In genomic region chr4:7854697-7855370, GRCh38 we compare ENCODE assay signal across 10 cellular contexts.
DNase-seq lines count a peak whose midpoint lies in the region; ATAC-seq and TF ChIP-seq lines count a peak whose summit lies in the region.
"Had no signal": no experiment of that assay in that cellular context is flagged by ENCODE, and none has a peak within 500 bp of the region (broad histone marks: within the 10 kb centered on the region; RNA-seq: fewer than 3 reads in every experiment).

No MANE protein-coding gene starts in this region.

- peak overlapping the region; percentile 83 for H3K27ac Mint-ChIP-seq in activated CD4-positive, alpha-beta T cell treated with anti-CD3 and anti-CD28 coated beads for 36 hours
- H3K27ac Mint-ChIP-seq in activated naive CD8-positive, alpha-beta T cell treated with anti-CD3 and anti-CD28 coated beads, Interleukin-2, amount 50 U/mL, for 24 hours = peak overlapping the region; percentile 78
- no peak overlapping the region for H3K27ac Mint-ChIP-seq in WTC11
- H3K27ac Mint-ChIP-seq: naive B cell had no signal

- no peaks in the 10 kb centered on the region for H3K9me3 ChIP-seq in sigmoid colon

- peak overlapping the region; percentile 31 for H3K4me3 Mint-ChIP-seq in activated CD4-positive, alpha-beta T cell treated with anti-CD3 and anti-CD28 coated beads for 36 hours
- H3K4me3 Mint-ChIP-seq in activated naive CD8-positive, alpha-beta T cell treated with anti-CD3 and anti-CD28 coated beads, Interleukin-2, amount 50 U/mL, for 24 hours = no peak overlapping the region
- no peak overlapping the region for H3K4me3 Mint-ChIP-seq in WTC11
- H3K4me3 Mint-ChIP-seq: naive B cell had no signal

- TF ChIP-seq POLR2A in sigmoid colon (IDR thresholded peaks at IDR 0.05) = no peak

- no peak overlapping the region for H3K4me3 ChIP-seq in sigmoid colon
- H3K4me3 ChIP-seq in dorsolateral prefrontal cortex = no peak overlapping the region
- H3K4me3 ChIP-seq: K562 had no signal

- POLR2A ChIA-PET in activated CD4-positive, alpha-beta T cell treated with anti-CD3 and anti-CD28 coated beads for 36 hours (lab: Charles Lee) = interaction anchor here (0.5 to 1.3 kb wide), 4 partner anchors 24 to 374 kb away, joined by 3 to 4 read pairs (median 4); no protein-coding TSS in a partner anchor
- POLR2A ChIA-PET in WTC11 (lab: Charles Lee) = interaction anchor here (0.6 to 0.7 kb wide), 2 partner anchors 29 to 313 kb away, joined by 3 to 4 read pairs; no protein-coding TSS in a partner anchor

- H3K27me3 Mint-ChIP-seq in activated CD4-positive, alpha-beta T cell treated with anti-CD3 and anti-CD28 coated beads for 36 hours = no peaks in the 10 kb centered on the region
- H3K27me3 Mint-ChIP-seq in activated naive CD8-positive, alpha-beta T cell treated with anti-CD3 and anti-CD28 coated beads, Interleukin-2, amount 50 U/mL, for 24 hours = no peaks in the 10 kb centered on the region
- no peaks in the 10 kb centered on the region for H3K27me3 Mint-ChIP-seq in WTC11 (ENCODE audit: low read depth)

- H3K27me3 ChIP-seq in sigmoid colon = no peaks in the 10 kb centered on the region
- H3K27me3 ChIP-seq in dorsolateral prefrontal cortex = no peaks in the 10 kb centered on the region

- intact Hi-C loops in activated CD4-positive, alpha-beta T cell treated with anti-CD3 and anti-CD28 coated beads for 36 hours (cut with DNase I, micrococcal nuclease) = loop anchor here (1.0 to 10.0 kb wide), 8 partner anchors 24 to 570 kb away; partner anchors contain the start of genes AFAP1 (in 2 of the 2) and ABLIM2 (in 1 of the 2)
- intact Hi-C loops in sigmoid colon (cut with DNase I) = no loop called here
- intact Hi-C loops in dorsolateral prefrontal cortex (cut with DNase I) = loop anchor here in 1 of 2 donors (5.0 kb wide), 1 partner anchor 117 kb away; no protein-coding TSS in a partner anchor

- H3K4me1 ChIP-seq in sigmoid colon = peaks cover 0 to 63% (median 47%) of the 10 kb centered on the region in 4 donors

- H3K4me1 Mint-ChIP-seq in activated CD4-positive, alpha-beta T cell treated with anti-CD3 and anti-CD28 coated beads for 36 hours = peaks cover 92% of the 10 kb centered on the region
- peaks cover 74% of the 10 kb centered on the region for H3K4me1 Mint-ChIP-seq in activated naive CD8-positive, alpha-beta T cell treated with anti-CD3 and anti-CD28 coated beads, Interleukin-2, amount 50 U/mL, for 24 hours
- H3K4me1 Mint-ChIP-seq in WTC11 = peaks cover 44% of the 10 kb centered on the region
- H3K4me1 Mint-ChIP-seq: naive B cell had no signal

- peaks cover 18% of the 10 kb centered on the region for H3K36me3 Mint-ChIP-seq in activated CD4-positive, alpha-beta T cell treated with anti-CD3 and anti-CD28 coated beads for 36 hours (ENCODE audit: low read depth)
- H3K36me3 Mint-ChIP-seq in activated naive CD8-positive, alpha-beta T cell treated with anti-CD3 and anti-CD28 coated beads, Interleukin-2, amount 50 U/mL, for 24 hours (ENCODE audit: low read depth) = peaks cover 5% of the 10 kb centered on the region
- peaks cover 20% of the 10 kb centered on the region for H3K36me3 Mint-ChIP-seq in WTC11
- H3K36me3 Mint-ChIP-seq: naive B cell had no signal

- ATAC-seq in activated CD4-positive, alpha-beta T cell treated with anti-CD3 and anti-CD28 coated beads for 36 hours = peak; percentile 84
- ATAC-seq in activated naive CD8-positive, alpha-beta T cell treated with anti-CD3 and anti-CD28 coated beads, Interleukin-2, amount 50 U/mL, for 24 hours = peak; percentile 90
- ATAC-seq in WTC11 = no peak
- no peak for ATAC-seq in HG03442 (IDR thresholded peaks at IDR 0.05; ENCODE audit: unreplicated experiment)
- ATAC-seq: K562 had no signal

- CTCF ChIA-PET in activated CD4-positive, alpha-beta T cell treated with anti-CD3 and anti-CD28 coated beads for 36 hours (lab: Charles Lee) = interaction anchor here (0.5 to 1.3 kb wide), 9 partner anchors 9 to 1155 kb away, joined by 3 to 5 read pairs (median 3); no protein-coding TSS in a partner anchor
- CTCF ChIA-PET in WTC11 (lab: Charles Lee) = interaction anchor here (2.0 kb wide), 1 partner anchor 11 kb away, joined by 9 read pairs; no protein-coding TSS in a partner anchor

- peaks cover 0 to 35% (median 7%) of the 10 kb centered on the region in 4 donors for H3K36me3 ChIP-seq in sigmoid colon

- no peak for TF ChIP-seq CTCF in sigmoid colon (IDR thresholded peaks at IDR 0.05)
- no peak for TF ChIP-seq CTCF in dorsolateral prefrontal cortex (IDR thresholded peaks at IDR 0.05 in 54 of 56, conservative IDR thresholded peaks at IDR 0.05 in 2 of 56; ENCODE audit: low read depth in 1 of 56, partially characterized antibody in 56 of 56)
- no peak for TF ChIP-seq CTCF in WTC11 (IDR thresholded peaks at IDR 0.05)

- DNase-seq in Daoy (ENCODE audit: low read depth) (peak; percentile 66), sigmoid colon (peak; percentile 26), dorsolateral prefrontal cortex (no peak), WTC11 (ENCODE audit: low spot score) (no peak), SKM-1 treated with dmso at 0.1 percent for 144 hours (lab: John Stamatoyannopoulos, UW; ENCODE audit: unreplicated experiment) (no peak)
- DNase-seq in activated CD4-positive, alpha-beta T cell treated with anti-CD3 and anti-CD28 coated beads for 36 hours = peak; percentile 74
- no peak for DNase-seq in activated naive CD8-positive, alpha-beta T cell treated with anti-CD3 and anti-CD28 coated beads, Interleukin-2, amount 50 U/mL, for 24 hours
- DNase-seq: naive B cell had no signal

- H3K9me3 Mint-ChIP-seq in activated CD4-positive, alpha-beta T cell treated with anti-CD3 and anti-CD28 coated beads for 36 hours (ENCODE audit: low read depth) = no peaks in the 10 kb centered on the region
- H3K9me3 Mint-ChIP-seq in activated naive CD8-positive, alpha-beta T cell treated with anti-CD3 and anti-CD28 coated beads, Interleukin-2, amount 50 U/mL, for 24 hours = no peaks in the 10 kb centered on the region
- H3K9me3 Mint-ChIP-seq in WTC11 = no peaks in the 10 kb centered on the region
- H3K9me3 Mint-ChIP-seq: naive B cell had no signal

- H3K27ac ChIP-seq in sigmoid colon (peak overlapping the region in 3 of 4 donors; percentile 47 to 80 (median 74)), dorsolateral prefrontal cortex (peak overlapping the region in 4 of 59 donors; percentile 1 to 46 (median 26))

- no peak for TF ChIP-seq EP300 in sigmoid colon (IDR thresholded peaks at IDR 0.05)

- WGBS in sigmoid colon, 2 donors = 70 to 81% methylated on average over 9 of the region's 9 CpGs

TF ChIP-seq in WTC11, 78 proteins besides CTCF, POLR2A, EP300 and RAD21 (continues in another document):
- TF ChIP-seq ZNF396 (CRISPR knock-in tag; IDR thresholded peaks at IDR 0.05; ENCODE audit: borderline replicate concordance) (no peak), ERG (CRISPR knock-in tag; IDR thresholded peaks at IDR 0.05) (no peak), ETV6 (CRISPR knock-in tag; IDR thresholded peaks at IDR 0.05) (no peak), ZNF423 (CRISPR knock-in tag; IDR thresholded peaks at IDR 0.05) (no peak), ZNF138 (CRISPR knock-in tag; conservative IDR thresholded peaks at IDR 0.05) (no peak), ZNF121 (CRISPR knock-in tag; IDR thresholded peaks at IDR 0.05) (no peak), PRRX2 (CRISPR knock-in tag; IDR thresholded peaks at IDR 0.05) (no peak), ATF2 (CRISPR knock-in tag; IDR thresholded peaks at IDR 0.05; ENCODE audit: borderline replicate concordance, low read depth) (no peak), ZNF219 (CRISPR knock-in tag; IDR thresholded peaks at IDR 0.05; ENCODE audit: borderline replicate concordance) (no peak), ZNF512 (CRISPR knock-in tag; IDR thresholded peaks at IDR 0.05; ENCODE audit: borderline replicate concordance) (no peak), IRF1 (CRISPR knock-in tag; IDR thresholded peaks at IDR 0.05) (no peak)

Comparison
In these comparisons a context has a peak if more than half of its experiments do, and no peak if none do; other contexts are left out.
1. DNase-seq: peak in Daoy (single experiment), activated CD4-positive, alpha-beta T cell treated with anti-CD3 and anti-CD28 coated beads for 36 hours (single experiment) and sigmoid colon (single experiment); none in activated naive CD8-positive, alpha-beta T cell treated with anti-CD3 and anti-CD28 coated beads, Interleukin-2, amount 50 U/mL, for 24 hours (single experiment), dorsolateral prefrontal cortex (0 of 10), WTC11 (single experiment) and SKM-1 treated with dmso at 0.1 percent for 144 hours (single experiment).
2. ATAC-seq: peak in activated CD4-positive, alpha-beta T cell treated with anti-CD3 and anti-CD28 coated beads for 36 hours (single experiment) and activated naive CD8-positive, alpha-beta T cell treated with anti-CD3 and anti-CD28 coated beads, Interleukin-2, amount 50 U/mL, for 24 hours (single experiment); none in WTC11 (single experiment) and HG03442 (single experiment).